Comparison of ENCODE assay signal across 17 cellular contexts in genomic region chr2:109683452-109683851, GRCh38.
A peak's percentile ranks its signal among the peaks of the same experiment; 100 is the strongest.
DNase-seq lines count a peak whose midpoint lies in the region; ATAC-seq, FAIRE-seq and TF ChIP-seq lines count a peak whose summit lies in the region.
"Had no signal": no experiment of that assay in that cellular context is flagged by ENCODE, and none has a peak within 500 bp of the region (broad histone marks: within the 10 kb centered on the region; RNA-seq: fewer than 3 reads in every experiment).

No MANE protein-coding gene starts in this region.

- H3K23ac ChIP-seq in neuronal stem cell (ENCODE audit: low read depth, low read length, poor library complexity), result no peak overlapping the region

- in situ Hi-C loops in HepG2 (cut with HindIII; ENCODE audit: extremely low pct_ligation_motif_present, low pct_unique_long_range_greater_than_20kb) (no loop called here), transverse colon (cut with MboI; ENCODE audit: low pct_ligation_motif_present in 1 of 4, low pct_unique_long_range_greater_than_20kb in 1 of 4, low sequenced_read_pairs in 3 of 4) (no loop called here)

- no peak overlapping the region for H3K4ac ChIP-seq in neuronal stem cell (ENCODE audit: low read length)

- ATAC-seq in HepG2, result no peak
- ATAC-seq in activated CD8-positive, alpha-beta T cell treated with anti-CD3 and anti-CD28 coated beads for 36 hours, result no peak
- ATAC-seq in effector memory CD8-positive, alpha-beta T cell (replicated peaks), result no peak
- ATAC-seq: GM12878, GM23338 had no signal

- H3K27ac ChIP-seq in liver (ENCODE audit: low read depth in 1 of 2, low read length in 2 of 2), result peak overlapping the region; percentile 36 to 66
- H3K27ac ChIP-seq in HepG2 (ENCODE audit: extremely low read length, insufficient read depth, low read length), result no peak overlapping the region
- no peak overlapping the region for H3K27ac ChIP-seq in neuronal stem cell (replicated peaks; ENCODE audit: low read length)
- peak overlapping the region in 2 of 3 donors; percentile 0 to 41 for H3K27ac ChIP-seq in thyroid gland
- no peak overlapping the region for H3K27ac ChIP-seq in transverse colon
- H3K27ac ChIP-seq: BLaER1 treated with 17β-estradiol and CSF1 and Interleukin-3, amounts not matched to agents 10 nM and 100 nM had no signal

- H3K4me3 Mint-ChIP-seq in activated CD8-positive, alpha-beta T cell treated with anti-CD3 and anti-CD28 coated beads for 36 hours, result no peak overlapping the region
- H3K4me3 Mint-ChIP-seq in effector memory CD8-positive, alpha-beta T cell, result no peak overlapping the region
- H3K4me3 Mint-ChIP-seq: CD4-positive, CD25-positive, alpha-beta regulatory T cell; GM23338; IgD-negative memory B cell had no signal

- H3K4me1 ChIP-seq in liver (ENCODE audit: control insufficient read depth in 4 of 4, insufficient read depth in 4 of 4, low read length in 3 of 4), result peaks cover 1 to 15% (median 9%) of the 10 kb centered on the region in 4 donors
- H3K4me1 ChIP-seq in HepG2 (ENCODE audit: insufficient read depth, low read length), result peaks cover 62% of the 10 kb centered on the region
- peaks cover 6 to 14% of the 10 kb centered on the region in 2 donors for H3K4me1 ChIP-seq in neuronal stem cell (ENCODE audit: control insufficient read depth in 2 of 2, insufficient read depth in 1 of 2, low read depth in 1 of 2, low read length in 2 of 2)
- H3K4me1 ChIP-seq in thyroid gland, result peaks cover 26 to 42% of the 10 kb centered on the region in 2 donors
- H3K4me1 ChIP-seq in transverse colon, result peaks cover 17 to 49% (median 27%) of the 10 kb centered on the region in 4 donors

- H3K4me2 ChIP-seq in HepG2 (ENCODE audit: low read depth, low read length) (no peak overlapping the region), neuronal stem cell (ENCODE audit: insufficient read depth, low read length, poor library complexity, severe bottlenecking) (no peak overlapping the region)
- H3K4me2 ChIP-seq: BLaER1 treated with 17β-estradiol and CSF1 and Interleukin-3, amounts not matched to agents 10 nM and 100 nM; GM23338 had no signal

- DNase-seq in HepG2 (ENCODE audit: low spot score) (no peak), neuronal stem cell (ENCODE audit: low spot score) (no peak), thyroid gland (peak; percentile 63 to 74), transverse colon (no peak)
- no peak for DNase-seq in activated CD8-positive, alpha-beta T cell treated with anti-CD3 and anti-CD28 coated beads for 36 hours
- no peak for DNase-seq in effector memory CD8-positive, alpha-beta T cell
- DNase-seq: 8988T; Calu3; CD4-positive, CD25-positive, alpha-beta regulatory T cell; DMS79; H7 had no signal

- TF ChIP-seq RAD21 in liver (IDR thresholded peaks at IDR 0.05), result no peak
- TF ChIP-seq RAD21 in HepG2 (CRISPR knock-in tag; IDR thresholded peaks at IDR 0.05), result no peak

- BruUV-seq in HepG2 (replicated peaks; lab: Mats Ljungman, UMichigan), result no TSS peak

- H3K9me3 Mint-ChIP-seq in activated CD8-positive, alpha-beta T cell treated with anti-CD3 and anti-CD28 coated beads for 36 hours, result no peaks in the 10 kb centered on the region
- H3K9me3 Mint-ChIP-seq in effector memory CD8-positive, alpha-beta T cell, result no peaks in the 10 kb centered on the region
- H3K9me3 Mint-ChIP-seq: GM23338, IgD-negative memory B cell had no signal

- peak overlapping the region; percentile 19 for H2AK5ac ChIP-seq in neuronal stem cell (ENCODE audit: low read depth, low read length)

- intact Hi-C loops in HepG2 (cut with micrococcal nuclease; ENCODE audit: unreplicated experiment) (no loop called here), thyroid gland (cut with DNase I) (no loop called here), transverse colon (cut with DNase I; ENCODE audit: low total_unique reads) (no loop called here)
- intact Hi-C loops in activated CD8-positive, alpha-beta T cell treated with anti-CD3 and anti-CD28 coated beads for 36 hours (cut with micrococcal nuclease), result no loop called here

- CTCF ChIA-PET in HepG2 (lab: Yijun Ruan, JAX; ENCODE audit: low intra/inter-chr PET ratio, low total read pairs), result no interaction called here
- CTCF ChIA-PET in activated CD8-positive, alpha-beta T cell treated with anti-CD3 and anti-CD28 coated beads for 36 hours (lab: Charles Lee), result no interaction called here

- H2BK15ac ChIP-seq in neuronal stem cell (ENCODE audit: low read length), result no peak overlapping the region

- no peaks in the 10 kb centered on the region for H3K36me3 ChIP-seq in liver (ENCODE audit: control insufficient read depth in 4 of 4, insufficient read depth in 3 of 4, low read depth in 1 of 4, low read length in 3 of 4)
- H3K36me3 ChIP-seq in HepG2 (replicated peaks in 1 of 2; ENCODE audit: control insufficient read depth in 1 of 2, insufficient read depth in 2 of 2, low read length in 2 of 2), result no peaks in the 10 kb centered on the region
- H3K36me3 ChIP-seq in neuronal stem cell (replicated peaks in 1 of 2; ENCODE audit: control insufficient read depth in 2 of 2, insufficient read depth in 2 of 2, low read length in 2 of 2), result no peaks in the 10 kb centered on the region
- no peaks in the 10 kb centered on the region for H3K36me3 ChIP-seq in thyroid gland
- H3K36me3 ChIP-seq in transverse colon, result no peaks in the 10 kb centered on the region
- H3K36me3 ChIP-seq: BLaER1 treated with 17β-estradiol and CSF1 and Interleukin-3, amounts not matched to agents 10 nM and 100 nM had no signal

- no peak for FAIRE-seq in HepG2 (lab: Jason Lieb, UNC)
- FAIRE-seq: GM12878, GM18507 had no signal

- H3K9ac ChIP-seq in liver (ENCODE audit: low read depth in 1 of 2, low read length in 2 of 2) (no peak overlapping the region), HepG2 (ENCODE audit: insufficient read depth, low read depth, low read length) (no peak overlapping the region), neuronal stem cell (ENCODE audit: low read depth, low read length, poor library complexity) (no peak overlapping the region)
- H3K9ac ChIP-seq: BLaER1 treated with 17β-estradiol and CSF1 and Interleukin-3, amounts not matched to agents 10 nM and 100 nM had no signal

- no peak overlapping the region for H2BK120ac ChIP-seq in neuronal stem cell (ENCODE audit: low read depth, low read length)

- no peak overlapping the region for H2AFZ ChIP-seq in HepG2 (ENCODE audit: low read length)
- no peak overlapping the region for H2AFZ ChIP-seq in neuronal stem cell (ENCODE audit: low read length)
- H2AFZ ChIP-seq: GM23338 had no signal

- POLR2A ChIA-PET in HepG2 (lab: Yijun Ruan, JAX), result no interaction called here
- POLR2A ChIA-PET in activated CD8-positive, alpha-beta T cell treated with anti-CD3 and anti-CD28 coated beads for 36 hours (lab: Charles Lee), result no interaction called here

- TF ChIP-seq POLR2A in HepG2 (IDR thresholded peaks at IDR 0.05; ENCODE audit: insufficient read depth in 1 of 2, low read depth in 2 of 2, low read length in 2 of 2) (no peak), thyroid gland (IDR thresholded peaks at IDR 0.05) (no peak), transverse colon (IDR thresholded peaks at IDR 0.05) (no peak)

- peak overlapping the region; percentile 41 for H3K18ac ChIP-seq in neuronal stem cell (ENCODE audit: low read length)

- H4K8ac ChIP-seq in neuronal stem cell (ENCODE audit: low read depth, low read length), result no peak overlapping the region

- H3K4me1 Mint-ChIP-seq in activated CD8-positive, alpha-beta T cell treated with anti-CD3 and anti-CD28 coated beads for 36 hours (ENCODE audit: low read depth), result no peaks in the 10 kb centered on the region
- no peaks in the 10 kb centered on the region for H3K4me1 Mint-ChIP-seq in effector memory CD8-positive, alpha-beta T cell (ENCODE audit: low read depth in 2 of 2)
- H3K4me1 Mint-ChIP-seq: CD4-positive, CD25-positive, alpha-beta regulatory T cell had no signal

- H3K27me3 ChIP-seq in liver (ENCODE audit: control insufficient read depth in 4 of 4, insufficient read depth in 4 of 4, low read length in 3 of 4) (no peaks in the 10 kb centered on the region), HepG2 (ENCODE audit: control insufficient read depth in 1 of 2, insufficient read depth in 2 of 2, low read length in 2 of 2) (no peaks in the 10 kb centered on the region), neuronal stem cell (ENCODE audit: control insufficient read depth in 3 of 3, insufficient read depth in 3 of 3, low read depth in 1 of 3, low read length in 3 of 3) (no peaks in the 10 kb centered on the region), thyroid gland (no peaks in the 10 kb centered on the region), transverse colon (no peaks in the 10 kb centered on the region)
- H3K27me3 ChIP-seq: BLaER1 treated with 17β-estradiol and CSF1 and Interleukin-3, amounts not matched to agents 10 nM and 100 nM had no signal

- no peaks in the 10 kb centered on the region for H3K79me1 ChIP-seq in neuronal stem cell (ENCODE audit: low read depth, low read length)

- H3K27me3 Mint-ChIP-seq in activated CD8-positive, alpha-beta T cell treated with anti-CD3 and anti-CD28 coated beads for 36 hours, result peaks cover 7% of the 10 kb centered on the region
- peaks cover 12 to 37% of the 10 kb centered on the region in 2 donors for H3K27me3 Mint-ChIP-seq in effector memory CD8-positive, alpha-beta T cell

- H2BK12ac ChIP-seq in neuronal stem cell (ENCODE audit: low read length), result no peak overlapping the region

- no peak for TF ChIP-seq EP300 in HepG2 (IDR thresholded peaks at IDR 0.05; ENCODE audit: low read depth in 2 of 2, low read length in 2 of 2)
- TF ChIP-seq EP300 in HepG2 (CRISPR knock-in tag; IDR thresholded peaks at IDR 0.05; ENCODE audit: borderline replicate concordance), result no peak
- TF ChIP-seq EP300 in transverse colon (IDR thresholded peaks at IDR 0.05; ENCODE audit: low read depth), result no peak

- WGBS in liver, result 32% methylated on average over 8 of the region's 8 CpGs
- WGBS in HepG2 (ENCODE audit: low lambda C conversion rate), result 85% methylated on average over 8 of the region's 8 CpGs
- WGBS in neuronal stem cell (ENCODE audit: extremely low coverage in 2 of 2, insufficient read length in 2 of 2, insufficient replicate concordance in 1 of 2), 2 donors, result no CpG with 5 or more reads among the region's 8 CpGs
- WGBS in thyroid gland, 2 donors, result 55 to 56% methylated on average over 6 to 8 of the region's 8 CpGs
- 83 to 89% methylated on average over 2 to 8 of the region's 8 CpGs for WGBS in transverse colon (ENCODE audit: low coverage in 1 of 2), 2 donors

- no peak for TF ChIP-seq CTCF in liver (IDR thresholded peaks at IDR 0.05; ENCODE audit: low read depth, low read length, missing input control)
- TF ChIP-seq CTCF in HepG2 (CRISPR knock-in tag; IDR thresholded peaks at IDR 0.05), result no peak
- no peak for TF ChIP-seq CTCF in thyroid gland (IDR thresholded peaks at IDR 0.05)
- TF ChIP-seq CTCF in activated CD8-positive, alpha-beta T cell treated with anti-CD3 and anti-CD28 coated beads for 36 hours (IDR thresholded peaks at IDR 0.05), result no peak
- TF ChIP-seq CTCF in transverse colon (IDR thresholded peaks at IDR 0.05), result no peak

- H3K9me3 ChIP-seq in liver (ENCODE audit: control insufficient read depth in 4 of 4, low read length in 3 of 4), result no peaks in the 10 kb centered on the region
- H3K9me3 ChIP-seq in HepG2 (ENCODE audit: low read length), result no peaks in the 10 kb centered on the region
- H3K9me3 ChIP-seq in neuronal stem cell (replicated peaks in 1 of 2; ENCODE audit: control insufficient read depth in 2 of 2, insufficient read depth in 1 of 2, low read depth in 1 of 2, low read length in 2 of 2), result no peaks in the 10 kb centered on the region
- no peaks in the 10 kb centered on the region for H3K9me3 ChIP-seq in thyroid gland
- H3K9me3 ChIP-seq in transverse colon, result no peaks in the 10 kb centered on the region
- H3K9me3 ChIP-seq: BLaER1 treated with 17β-estradiol and CSF1 and Interleukin-3, amounts not matched to agents 10 nM and 100 nM had no signal

- H4K91ac ChIP-seq in neuronal stem cell (ENCODE audit: low read depth, low read length, poor library complexity), result no peak overlapping the region

- no peak overlapping the region for H3K14ac ChIP-seq in neuronal stem cell (ENCODE audit: low read length)

- H3K4me3 ChIP-seq in liver (ENCODE audit: low read depth in 1 of 3, low read length in 3 of 3) (no peak overlapping the region), HepG2 (replicated peaks in 1 of 3; ENCODE audit: insufficient read depth in 1 of 3, low read depth in 2 of 3, low read length in 3 of 3) (no peak overlapping the region), neuronal stem cell (ENCODE audit: low read length in 2 of 2) (no peak overlapping the region), thyroid gland (replicated peaks in 1 of 3) (no peak overlapping the region), transverse colon (no peak overlapping the region)
- H3K4me3 ChIP-seq: BLaER1 treated with 17β-estradiol and CSF1 and Interleukin-3, amounts not matched to agents 10 nM and 100 nM; GM12878; GM23338 had no signal

- H3K79me2 ChIP-seq in HepG2 (ENCODE audit: insufficient read depth, low read length), result no peaks in the 10 kb centered on the region

- H2BK5ac ChIP-seq in neuronal stem cell (ENCODE audit: low read length), result no peak overlapping the region

- no peak overlapping the region for H3K27ac Mint-ChIP-seq in activated CD8-positive, alpha-beta T cell treated with anti-CD3 and anti-CD28 coated beads for 36 hours
- H3K27ac Mint-ChIP-seq in effector memory CD8-positive, alpha-beta T cell, result no peak overlapping the region
- H3K27ac Mint-ChIP-seq: CD4-positive, CD25-positive, alpha-beta regulatory T cell; GM23338; IgD-negative memory B cell had no signal

- no peaks in the 10 kb centered on the region for H3K36me3 Mint-ChIP-seq in activated CD8-positive, alpha-beta T cell treated with anti-CD3 and anti-CD28 coated beads for 36 hours (ENCODE audit: low read depth)
- peaks cover 4% of the 10 kb centered on the region for H3K36me3 Mint-ChIP-seq in effector memory CD8-positive, alpha-beta T cell (ENCODE audit: insufficient read depth)
- H3K36me3 Mint-ChIP-seq: CD4-positive, CD25-positive, alpha-beta regulatory T cell; IgD-negative memory B cell had no signal

- no peaks in the 10 kb centered on the region for H4K20me1 ChIP-seq in HepG2 (ENCODE audit: insufficient read depth, low read length)
- H4K20me1 ChIP-seq: BLaER1 treated with 17β-estradiol and CSF1 and Interleukin-3, amounts not matched to agents 10 nM and 100 nM had no signal

Comparison
In these comparisons a context has a peak if more than half of its experiments do, and no peak if none do; other contexts are left out.
1. H3K27ac ChIP-seq: peak in liver (2 of 2) and thyroid gland (2 of 3); none in HepG2 (single experiment), neuronal stem cell (single experiment) and transverse colon (0 of 4).
2. DNase-seq: peak in thyroid gland (2 of 2); none in HepG2 (single experiment), neuronal stem cell (single experiment), activated CD8-positive, alpha-beta T cell treated with anti-CD3 and anti-CD28 coated beads for 36 hours (single experiment), transverse colon (single experiment) and effector memory CD8-positive, alpha-beta T cell (0 of 3).